ENCODE assay signal across 28 cellular contexts in genomic region chr2:115848192-115848591, GRCh38.
"Had no signal": no experiment of that assay in that cellular context is flagged by ENCODE, and none has a peak within 500 bp of the region (broad histone marks: within the 10 kb centered on the region; RNA-seq: fewer than 3 reads in every experiment).

No MANE protein-coding gene starts in this region.

- H3K27ac ChIP-seq: stomach, suprapubic skin, testis, thoracic aorta, thyroid gland, tibial artery, tibial nerve, transverse colon, upper lobe of left lung, upper lobe of right lung, uterus, vagina had no signal

- DNase-seq: stimulated activated CD4-positive, alpha-beta T cell treated with anti-CD3 and anti-CD28 coated beads, Interleukin-2, amount 100 ng/mL, for 48 hours; stimulated activated CD4-positive, alpha-beta T cell treated with anti-CD3 and anti-CD28 coated beads, Interleukin-4, amount 100 ng/mL, for 1 hour; stimulated activated CD4-positive, alpha-beta T cell treated with anti-CD3 and anti-CD28 coated beads, Interleukin-4, amount 100 ng/mL, for 24 hours; stimulated activated CD4-positive, alpha-beta T cell treated with anti-CD3 and anti-CD28 coated beads, Interleukin-4, amount 100 ng/mL, for 4 hours; stimulated activated CD8-positive, alpha-beta memory T cell treated with anti-CD3 and anti-CD28 coated beads, Interleukin-4, amount 100 ng/mL, for 48 hours; stimulated activated naive B cell treated with anti-CD40 and anti-IgM and Interleukin-4, amounts not matched to agents 10 μg/mL and 1 μg/mL and 100 μg/mL, for 72 hours; stimulated activated naive CD4-positive, alpha-beta T cell; stimulated activated naive CD4-positive, alpha-beta T cell treated with Interleukin-2 at 50 U/mL for 16 hours; stimulated activated naive CD8-positive, alpha-beta T cell treated with anti-CD3 and anti-CD28 coated beads, Interleukin-15, amount 100 ng/mL, for 72 hours; stimulated activated naive CD8-positive, alpha-beta T cell treated with anti-CD3 and anti-CD28 coated beads, Interleukin-15, Interleukin-2, amounts not matched to agents 100 U/mL and 50 U/mL, for 24 hours; stomach; substantia nigra; testis; thyroid gland; tibial artery; transverse colon; trophoblast cell; upper lobe of right lung; uterus had no signal

- H3K27ac Mint-ChIP-seq: stimulated activated effector memory CD8-positive, alpha-beta T cell treated with anti-CD3 and anti-CD28 coated beads, Interleukin-12 subunit alpha, Interleukin-12 subunit beta, amount 100 ng/mL, for 72 hours; stimulated activated memory B cell treated with anti-CD40 and anti-IgM and Interleukin-4, amounts not matched to agents 10 μg/mL and 1 μg/mL and 100 μg/mL, for 72 hours; stimulated activated naive B cell treated with anti-CD40 and anti-IgM and Interleukin-4, amounts not matched to agents 10 μg/mL and 1 μg/mL and 100 μg/mL, for 72 hours; stimulated activated naive CD8-positive, alpha-beta T cell treated with anti-CD3 and anti-CD28 coated beads, Interleukin-15, amount 100 ng/mL, for 72 hours; stimulated activated naive CD8-positive, alpha-beta T cell treated with anti-CD3 and anti-CD28 coated beads, Interleukin-15, Interleukin-2, amounts not matched to agents 100 ng/mL and 50 ng/mL, for 24 hours; type B pancreatic cell had no signal

- H3K4me1 ChIP-seq: stomach, suprapubic skin, testis, thyroid gland, tibial artery, tibial nerve, transverse colon, upper lobe of left lung, upper lobe of right lung, uterus, vagina had no signal

- H3K9me3 ChIP-seq: suprapubic skin, testis, thoracic aorta, thyroid gland, tibial artery, tibial nerve, transverse colon, upper lobe of left lung, upper lobe of right lung, uterus, vagina had no signal

- H3K4me1 Mint-ChIP-seq: stimulated activated effector memory CD8-positive, alpha-beta T cell treated with anti-CD3 and anti-CD28 coated beads, Interleukin-12 subunit alpha, Interleukin-12 subunit beta, amount 100 ng/mL, for 72 hours; stimulated activated memory B cell treated with anti-CD40 and anti-IgM and Interleukin-4, amounts not matched to agents 10 μg/mL and 1 μg/mL and 100 μg/mL, for 72 hours; stimulated activated naive B cell treated with anti-CD40 and anti-IgM and Interleukin-4, amounts not matched to agents 10 μg/mL and 1 μg/mL and 100 μg/mL, for 72 hours; stimulated activated naive CD8-positive, alpha-beta T cell treated with anti-CD3 and anti-CD28 coated beads, Interleukin-15, amount 100 ng/mL, for 72 hours had no signal

- H3K4me3 ChIP-seq: stomach, suprapubic skin, testis, thoracic aorta, thyroid gland, tibial artery, tibial nerve, transverse colon, upper lobe of left lung, upper lobe of right lung, uterus, vagina had no signal

- H3K36me3 Mint-ChIP-seq: stimulated activated effector memory CD8-positive, alpha-beta T cell treated with anti-CD3 and anti-CD28 coated beads, Interleukin-12 subunit alpha, Interleukin-12 subunit beta, amount 100 ng/mL, for 72 hours; stimulated activated memory B cell treated with anti-CD40 and anti-IgM and Interleukin-4, amounts not matched to agents 10 μg/mL and 1 μg/mL and 100 μg/mL, for 72 hours; stimulated activated naive B cell treated with anti-CD40 and anti-IgM and Interleukin-4, amounts not matched to agents 10 μg/mL and 1 μg/mL and 100 μg/mL, for 72 hours; type B pancreatic cell had no signal

- H3K27me3 Mint-ChIP-seq: stimulated activated memory B cell treated with anti-CD40 and anti-IgM and Interleukin-4, amounts not matched to agents 10 μg/mL and 1 μg/mL and 100 μg/mL, for 72 hours; stimulated activated naive B cell treated with anti-CD40 and anti-IgM and Interleukin-4, amounts not matched to agents 10 μg/mL and 1 μg/mL and 100 μg/mL, for 72 hours; stimulated activated naive CD8-positive, alpha-beta T cell treated with anti-CD3 and anti-CD28 coated beads, Interleukin-15, amount 100 ng/mL, for 72 hours; stimulated activated naive CD8-positive, alpha-beta T cell treated with anti-CD3 and anti-CD28 coated beads, Interleukin-15, Interleukin-2, amounts not matched to agents 100 ng/mL and 50 ng/mL, for 24 hours; type B pancreatic cell had no signal

- H3K36me3 ChIP-seq: stomach, suprapubic skin, thoracic aorta, thyroid gland, tibial artery, tibial nerve, transverse colon, upper lobe of left lung, upper lobe of right lung, uterus, vagina had no signal

- H3K4me3 Mint-ChIP-seq: stimulated activated effector memory CD8-positive, alpha-beta T cell treated with anti-CD3 and anti-CD28 coated beads, Interleukin-12 subunit alpha, Interleukin-12 subunit beta, amount 100 ng/mL, for 72 hours; stimulated activated memory B cell treated with anti-CD40 and anti-IgM and Interleukin-4, amounts not matched to agents 10 μg/mL and 1 μg/mL and 100 μg/mL, for 72 hours; stimulated activated naive B cell treated with anti-CD40 and anti-IgM and Interleukin-4, amounts not matched to agents 10 μg/mL and 1 μg/mL and 100 μg/mL, for 72 hours; stimulated activated naive CD8-positive, alpha-beta T cell treated with anti-CD3 and anti-CD28 coated beads, Interleukin-15, amount 100 ng/mL, for 72 hours; stimulated activated naive CD8-positive, alpha-beta T cell treated with anti-CD3 and anti-CD28 coated beads, Interleukin-15, Interleukin-2, amounts not matched to agents 100 ng/mL and 50 ng/mL, for 24 hours; type B pancreatic cell had no signal

- H3K27me3 ChIP-seq: stomach, suprapubic skin, testis, thyroid gland, tibial artery, tibial nerve, transverse colon, upper lobe of left lung, upper lobe of right lung, uterus, vagina had no signal
